In genomic region chrX:109740076-109740809, GRCh38 we compare ENCODE assay signal across 1 cellular context.
TF ChIP-seq lines count a peak whose summit lies in the region.

No MANE protein-coding gene starts in this region.

TF ChIP-seq in HepG2, 621 proteins besides CTCF, POLR2A, EP300 and RAD21 (continued from another document and continues in another):
- no peak for TF ChIP-seq ZNF850 (CRISPR knock-in tag; conservative IDR thresholded peaks at IDR 0.05)
- TF ChIP-seq ZSCAN22 (CRISPR knock-in tag; IDR thresholded peaks at IDR 0.05): no peak
- TF ChIP-seq ZNF674 (CRISPR knock-in tag; IDR thresholded peaks at IDR 0.05; ENCODE audit: low read depth): no peak
- peak; percentile 84 for TF ChIP-seq ARNTL (CRISPR knock-in tag; IDR thresholded peaks at IDR 0.05)
- no peak for TF ChIP-seq KDM5A (IDR thresholded peaks at IDR 0.05; ENCODE audit: borderline replicate concordance, low read length)
- TF ChIP-seq CREBL2 (CRISPR knock-in tag; IDR thresholded peaks at IDR 0.05; ENCODE audit: borderline replicate concordance): no peak
- TF ChIP-seq ZBTB7B (CRISPR knock-in tag; IDR thresholded peaks at IDR 0.05): peak; percentile 58; the same call in 1 of the 2 replicates
- TF ChIP-seq ZNF761 (CRISPR knock-in tag; conservative IDR thresholded peaks at IDR 0.05): no peak
- TF ChIP-seq RAD51 (IDR thresholded peaks at IDR 0.05; ENCODE audit: borderline replicate concordance): no peak
- no peak for TF ChIP-seq ZNF704 (CRISPR knock-in tag; IDR thresholded peaks at IDR 0.05; ENCODE audit: borderline replicate concordance)
- peak; percentile 71 for TF ChIP-seq TEAD3 (CRISPR knock-in tag; optimal IDR thresholded peaks at IDR 0.05; ENCODE audit: borderline replicate concordance)
- no peak for TF ChIP-seq ZNF205 (CRISPR knock-in tag; IDR thresholded peaks at IDR 0.05)
- no peak for TF ChIP-seq AKAP8 (CRISPR knock-in tag; IDR thresholded peaks at IDR 0.05)
- TF ChIP-seq E2F5 (CRISPR knock-in tag; conservative IDR thresholded peaks at IDR 0.05): no peak
- TF ChIP-seq NBN (conservative IDR thresholded peaks at IDR 0.05): no peak
- TF ChIP-seq PHF21A (CRISPR knock-in tag; IDR thresholded peaks at IDR 0.05): no peak
- TF ChIP-seq STAT5B (CRISPR knock-in tag; IDR thresholded peaks at IDR 0.05): peak; percentile 82; the same call in 1 of the 2 replicates
- no peak for TF ChIP-seq CEBPZ (IDR thresholded peaks at IDR 0.05; ENCODE audit: low read length)
- TF ChIP-seq ELF3 (CRISPR knock-in tag; IDR thresholded peaks at IDR 0.05): peak; percentile 85
- TF ChIP-seq IRX3 (CRISPR knock-in tag; IDR thresholded peaks at IDR 0.05; ENCODE audit: borderline replicate concordance, low read depth): 0 out of 2 replicates have a peak, but pooled peaks have one; percentile 22
- TF ChIP-seq TRIM22 (IDR thresholded peaks at IDR 0.05): no peak
- no peak for TF ChIP-seq CAMTA2 (CRISPR knock-in tag; IDR thresholded peaks at IDR 0.05; ENCODE audit: borderline replicate concordance)
- no peak for TF ChIP-seq PHF5A (CRISPR knock-in tag; IDR thresholded peaks at IDR 0.05; ENCODE audit: low read depth, unreplicated experiment)
- no peak for TF ChIP-seq ZBTB21 (CRISPR knock-in tag; IDR thresholded peaks at IDR 0.05)
- TF ChIP-seq ZBTB4 (CRISPR knock-in tag; IDR thresholded peaks at IDR 0.05; ENCODE audit: borderline replicate concordance): no peak
- TF ChIP-seq YEATS2 (CRISPR knock-in tag; IDR thresholded peaks at IDR 0.05; ENCODE audit: borderline replicate concordance): peak; percentile 49; the same call in 1 of the 2 replicates
- no peak for TF ChIP-seq ZNF891 (CRISPR knock-in tag; IDR thresholded peaks at IDR 0.05)
- TF ChIP-seq PHF20 (CRISPR knock-in tag; IDR thresholded peaks at IDR 0.05): no peak
- no peak for TF ChIP-seq GMEB2 (CRISPR knock-in tag; IDR thresholded peaks at IDR 0.05; ENCODE audit: low read depth)
- TF ChIP-seq ZNF225 (CRISPR knock-in tag; IDR thresholded peaks at IDR 0.05): no peak
- TF ChIP-seq CREM (IDR thresholded peaks at IDR 0.05): peak; percentile 96
- TF ChIP-seq CREM (CRISPR knock-in tag; IDR thresholded peaks at IDR 0.05): no peak
- TF ChIP-seq ZIK1 (CRISPR knock-in tag; IDR thresholded peaks at IDR 0.05; ENCODE audit: borderline replicate concordance, low read depth): no peak
- TF ChIP-seq ZNF609 (CRISPR knock-in tag; IDR thresholded peaks at IDR 0.05; ENCODE audit: borderline replicate concordance): peak; percentile 96
- TF ChIP-seq IRF1 (CRISPR knock-in tag; IDR thresholded peaks at IDR 0.05; ENCODE audit: low read depth): no peak
- TF ChIP-seq ZNF18 (CRISPR knock-in tag; IDR thresholded peaks at IDR 0.05; ENCODE audit: insufficient replicate concordance): no peak
- TF ChIP-seq ZNF816 (CRISPR knock-in tag; IDR thresholded peaks at IDR 0.05; ENCODE audit: borderline replicate concordance): no peak
- TF ChIP-seq NCOA1 (CRISPR knock-in tag; IDR thresholded peaks at IDR 0.05): peak; percentile 77
- TF ChIP-seq NFIC (IDR thresholded peaks at IDR 0.05; ENCODE audit: low read length): peak; percentile 98
- no peak for TF ChIP-seq POLR2AphosphoS5 (IDR thresholded peaks at IDR 0.05; ENCODE audit: low read depth, low read length)
- TF ChIP-seq FOXA1 (IDR thresholded peaks at IDR 0.05): peak; percentile 93
- peak; percentile 99 for TF ChIP-seq FOXA1 (CRISPR knock-in tag; IDR thresholded peaks at IDR 0.05)
- peak; percentile 99 for TF ChIP-seq MED1 (CRISPR knock-in tag; IDR thresholded peaks at IDR 0.05)
- no peak for TF ChIP-seq ZKSCAN5 (CRISPR knock-in tag; IDR thresholded peaks at IDR 0.05)
